ENCODE assay signal across 8 cellular contexts in the genomic region with DNA sequence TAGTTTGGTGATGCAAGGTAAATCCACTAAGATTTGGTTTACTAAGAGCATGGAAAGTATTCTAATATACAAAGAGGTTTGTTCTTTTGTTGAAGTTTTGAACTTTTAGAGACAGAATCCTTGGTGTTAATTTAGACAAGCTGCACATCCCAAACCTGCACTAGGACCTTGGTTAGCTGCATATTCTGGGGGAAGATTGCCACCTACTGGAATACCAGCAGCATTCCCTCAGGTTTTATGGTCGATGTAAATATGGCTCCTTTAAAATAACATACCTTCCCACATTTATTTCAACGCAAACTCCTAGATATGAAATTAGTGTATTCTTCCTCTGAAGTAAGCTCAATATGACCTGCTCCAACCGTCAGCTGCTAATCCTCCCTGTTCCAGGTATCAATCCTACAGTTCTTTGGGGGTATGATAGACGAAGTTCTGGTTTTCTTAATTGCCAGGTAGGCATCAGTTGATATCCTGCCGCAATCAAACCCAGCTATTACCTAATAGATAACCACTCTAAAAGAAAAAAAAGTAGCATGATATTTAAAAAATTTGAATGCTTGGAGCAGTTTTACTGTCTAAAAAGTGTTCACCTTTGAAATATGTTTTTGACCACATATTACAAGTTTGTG.
DNase-seq lines count a peak whose midpoint lies in the region; ATAC-seq and TF ChIP-seq lines count a peak whose summit lies in the region.

No MANE protein-coding gene starts in this region.

- no peak overlapping the region for H3K4me2 ChIP-seq in smooth muscle cell

- H3K9ac ChIP-seq in smooth muscle cell (ENCODE audit: low read depth) = no peak overlapping the region

- intact Hi-C loops in heart left ventricle (cut with DNase I) = loop anchor here in 9 of 10 donors (2.0 to 5.0 kb wide), 4 partner anchors 1045 to 1050 kb away; no protein-coding TSS in a partner anchor
- intact Hi-C loops in cardiac septum (cut with DNase I) = loop anchor here (2.0 kb wide), 1 partner anchor 1049 kb away; no protein-coding TSS in a partner anchor
- intact Hi-C loops in lower leg skin (cut with DNase I; ENCODE audit: low total_unique reads) = loop anchor here (10.0 kb wide), 1 partner anchor 1043 kb away; no protein-coding TSS in a partner anchor

- peak overlapping the region; percentile 50 for H2AFZ ChIP-seq in smooth muscle cell (ENCODE audit: low read depth)

- ATAC-seq in heart left ventricle = no peak
- ATAC-seq in HG03139 (IDR thresholded peaks at IDR 0.05; ENCODE audit: unreplicated experiment) = no peak

- no peaks in the 10 kb centered on the region for H3K79me2 ChIP-seq in smooth muscle cell (ENCODE audit: low read depth)

- H4K20me1 ChIP-seq in smooth muscle cell (ENCODE audit: low read depth) = no peaks in the 10 kb centered on the region

- no peak overlapping the region for H3K4me3 ChIP-seq in heart left ventricle
- no peak overlapping the region for H3K4me3 ChIP-seq in fibroblast of the aortic adventitia (ENCODE audit: low read depth, low read length)
- H3K4me3 ChIP-seq in smooth muscle cell = no peak overlapping the region
- H3K4me3 ChIP-seq in lower leg skin (ENCODE audit: low read depth, poor library complexity, severe bottlenecking) = no peak overlapping the region

- H3K9me3 ChIP-seq in heart left ventricle (no peaks in the 10 kb centered on the region), smooth muscle cell (replicated peaks; ENCODE audit: low read depth) (no peaks in the 10 kb centered on the region)

- no peaks in the 10 kb centered on the region for H3F3A ChIP-seq in smooth muscle cell (ENCODE audit: low read depth)

- TF ChIP-seq CTCF in heart left ventricle (IDR thresholded peaks at IDR 0.05) = peak; percentile 26 to 64 (median 44)
- peak; percentile 64 for TF ChIP-seq CTCF in fibroblast of the aortic adventitia (IDR thresholded peaks at IDR 0.05; ENCODE audit: insufficient read depth, low read length)
- TF ChIP-seq CTCF in smooth muscle cell (IDR thresholded peaks at IDR 0.05; ENCODE audit: borderline replicate concordance, insufficient read depth, poor library complexity, severe bottlenecking) = peak; percentile 84
- TF ChIP-seq CTCF in lower leg skin (IDR thresholded peaks at IDR 0.05) = no peak

- TF ChIP-seq POLR2A in heart left ventricle (IDR thresholded peaks at IDR 0.05) (no peak), lower leg skin (IDR thresholded peaks at IDR 0.05) (no peak)

- 30 to 33% (median 31%) methylated on average over 5 of the region's 5 CpGs for WGBS in heart left ventricle, 4 donors
- WGBS in smooth muscle cell (ENCODE audit: low lambda C conversion rate) = 44% methylated on average over 5 of the region's 5 CpGs
- 29 to 31% methylated on average over 5 of the region's 5 CpGs for whole genome bisulfite sequencing in lower leg skin, 2 donors

- H3K27me3 ChIP-seq in heart left ventricle = peaks cover 0 to 5% (median 0%) of the 10 kb centered on the region in 9 donors
- H3K27me3 ChIP-seq in smooth muscle cell (ENCODE audit: low read depth) = no peaks in the 10 kb centered on the region

- no peaks in the 10 kb centered on the region for H3K4me1 ChIP-seq in heart left ventricle
- no peaks in the 10 kb centered on the region for H3K4me1 ChIP-seq in smooth muscle cell (ENCODE audit: low read depth)

- H3K27ac ChIP-seq in heart left ventricle (no peak overlapping the region), smooth muscle cell (ENCODE audit: low read depth) (no peak overlapping the region)

- H3K36me3 ChIP-seq in heart left ventricle (no peaks in the 10 kb centered on the region), smooth muscle cell (ENCODE audit: low read depth) (no peaks in the 10 kb centered on the region)

- DNase-seq in heart left ventricle (no peak), cardiac septum (ENCODE audit: low spot score) (no peak), LoVo (ENCODE audit: low spot score) (peak; percentile 55), RPMI7951 (ENCODE audit: low read depth) (peak; percentile 20), fibroblast of the aortic adventitia (ENCODE audit: low read depth) (peak; percentile 50), smooth muscle cell (lab: John Stamatoyannopoulos, UW; ENCODE audit: unreplicated experiment) (no peak), lower leg skin (ENCODE audit: low spot score in 2 of 2) (no peak)

Comparison
In these comparisons a context has a peak if more than half of its experiments do, and no peak if none do; other contexts are left out.
1. DNase-seq: peak in LoVo (single experiment), RPMI7951 (single experiment) and fibroblast of the aortic adventitia (single experiment); none in heart left ventricle (0 of 5), cardiac septum (single experiment), smooth muscle cell (single experiment) and lower leg skin (0 of 2).
2. CTCF ChIP-seq: peak in heart left ventricle (12 of 12), fibroblast of the aortic adventitia (single experiment) and smooth muscle cell (single experiment); none in lower leg skin (0 of 3).